ENCODE assay signal across 24 cellular contexts in the genomic region with DNA sequence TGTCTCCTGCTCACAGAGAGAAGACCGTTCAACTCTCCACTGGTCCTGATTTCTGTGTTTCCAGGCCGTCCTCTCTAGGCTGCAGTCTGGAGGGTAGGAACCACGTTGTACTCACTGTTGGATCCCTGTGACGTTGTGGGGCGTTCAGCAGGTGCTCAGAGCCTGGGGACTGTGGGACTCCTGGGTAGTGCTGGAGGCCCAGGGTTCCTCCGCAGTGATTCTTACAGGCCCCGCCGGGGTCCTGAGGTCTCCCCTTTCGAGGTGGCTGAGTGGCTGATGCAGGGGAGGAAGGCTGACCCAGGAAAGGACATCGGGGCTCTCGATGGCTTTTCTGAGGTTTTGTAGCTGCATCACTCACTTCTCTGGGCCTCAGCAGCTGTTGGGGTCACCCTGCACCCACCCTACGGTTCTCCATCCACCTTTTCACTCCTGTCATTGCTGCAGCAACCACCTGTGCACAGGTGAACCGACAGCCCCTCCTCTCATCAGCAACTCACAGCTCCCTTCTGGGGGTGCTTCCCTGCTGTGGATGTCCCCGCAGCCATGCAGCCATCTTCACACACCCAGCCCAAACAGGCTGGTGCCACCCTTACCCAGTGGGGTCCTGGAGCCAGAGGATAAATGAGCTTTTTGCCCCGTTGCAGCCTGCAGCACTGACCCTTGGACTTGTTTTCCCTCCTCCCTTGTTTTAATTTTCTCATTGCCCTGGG.
"Had no signal": no experiment of that assay in that cellular context is flagged by ENCODE, and none has a peak within 500 bp of the region (broad histone marks: within the 10 kb centered on the region; RNA-seq: fewer than 3 reads in every experiment).

No MANE protein-coding gene starts in this region.

- H3K36me3 ChIP-seq: esophagus squamous epithelium, gastroesophageal sphincter, left ventricle myocardium inferior, ovary, suprapubic skin, thyroid gland, uterus had no signal

- H3K4me1 ChIP-seq: gastroesophageal sphincter, left ventricle myocardium inferior had no signal

- H3K4me1 Mint-ChIP-seq: immature natural killer cell, naive B cell had no signal

- ATAC-seq: gastroesophageal sphincter, left cardiac atrium, right cardiac atrium had no signal

- H3K9me3 ChIP-seq: esophagus squamous epithelium, left ventricle myocardium inferior, ovary, suprapubic skin, thyroid gland, uterus had no signal

- H3K4me3 Mint-ChIP-seq: immature natural killer cell, naive B cell, nephron, type B pancreatic cell had no signal

- H3K27ac ChIP-seq: epithelial cell of prostate, esophagus squamous epithelium, gastroesophageal sphincter, left ventricle myocardium inferior, ovary, suprapubic skin, thyroid gland, uterus had no signal

- H3K4me3 ChIP-seq: esophagus squamous epithelium, gastroesophageal sphincter, left ventricle myocardium inferior, ovary, suprapubic skin, thyroid gland, uterus had no signal

- H3K27me3 ChIP-seq: ovary, thyroid gland, uterus had no signal

- H3K36me3 Mint-ChIP-seq: immature natural killer cell, naive B cell, type B pancreatic cell had no signal

- H3K27ac Mint-ChIP-seq: nephron, progenitor cell of endocrine pancreas, type B pancreatic cell had no signal

- DNase-seq: cortex of kidney; effector memory CD4-positive, alpha-beta T cell; esophagus squamous epithelium; foreskin fibroblast; glutamatergic neuron; left cardiac atrium; left ventricle myocardium inferior; mesendoderm; naive B cell; ovary; right cardiac atrium; small intestine; stimulated activated CD4-positive, alpha-beta T cell treated with anti-CD3 and anti-CD28 coated beads, Interleukin-2, amount 100 ng/mL, for 48 hours; stimulated activated naive CD8-positive, alpha-beta T cell treated with anti-CD3 and anti-CD28 coated beads, Interleukin-15, Interleukin-2, amounts not matched to agents 100 U/mL and 50 U/mL, for 24 hours; thyroid gland; uterus had no signal

- FAIRE-seq: kidney, small intestine had no signal

- H3K9me3 Mint-ChIP-seq: immature natural killer cell, naive B cell, nephron, type B pancreatic cell had no signal
